Comparison of ENCODE assay signal across 27 cellular contexts in the genomic region with DNA sequence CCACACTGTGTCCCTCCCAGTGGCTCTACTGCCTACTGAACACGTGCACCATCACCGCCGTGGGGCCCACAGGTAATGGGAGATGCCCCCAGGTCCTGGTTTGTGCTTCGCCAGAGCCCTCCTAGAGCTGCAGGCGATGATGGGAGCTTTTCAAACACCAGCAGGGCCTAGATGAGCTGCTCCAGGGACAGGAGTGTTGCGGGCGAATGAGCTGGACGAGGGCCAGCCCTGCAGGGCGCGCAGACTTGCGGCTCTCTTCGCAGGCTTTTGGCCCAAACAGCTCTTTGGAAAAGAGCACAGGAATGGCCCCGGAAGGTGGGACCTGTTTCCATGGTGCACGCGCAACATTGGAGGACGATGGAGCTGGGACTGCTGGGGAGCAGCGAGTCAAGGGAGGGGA.
DNase-seq lines count a peak whose midpoint lies in the region; TF ChIP-seq lines count a peak whose summit lies in the region.
"Had no signal": no experiment of that assay in that cellular context is flagged by ENCODE, and none has a peak within 500 bp of the region (broad histone marks: within the 10 kb centered on the region; RNA-seq: fewer than 3 reads in every experiment).

No MANE protein-coding gene starts in this region.

- H3K9me3 Mint-ChIP-seq in chondrocyte (ENCODE audit: low read depth): no peaks in the 10 kb centered on the region
- H3K9me3 Mint-ChIP-seq: activated B cell treated with CpG ODN at 0.5 μM for 24 hours; CD8-positive, alpha-beta T cell had no signal

- no peak overlapping the region for H3K27ac ChIP-seq in breast epithelium
- H3K27ac ChIP-seq: A549, ascending aorta, HL-60, left lung had no signal

- H3K36me3 Mint-ChIP-seq in chondrocyte (ENCODE audit: low read depth): no peaks in the 10 kb centered on the region
- H3K36me3 Mint-ChIP-seq: CD8-positive, alpha-beta T cell had no signal

- TF ChIP-seq CTCF in breast epithelium (IDR thresholded peaks at IDR 0.05): no peak
- no peak for TF ChIP-seq CTCF in chondrocyte (IDR thresholded peaks at IDR 0.05)

- no peaks in the 10 kb centered on the region for H3K9me3 ChIP-seq in breast epithelium
- H3K9me3 ChIP-seq: ascending aorta, left lung had no signal

- H3K27ac Mint-ChIP-seq in chondrocyte (ENCODE audit: unreplicated experiment): no peak overlapping the region
- H3K27ac Mint-ChIP-seq: activated B cell treated with CpG ODN at 0.5 μM for 24 hours; CD8-positive, alpha-beta T cell had no signal

- no peak overlapping the region for H3K4me3 ChIP-seq in breast epithelium
- H3K4me3 ChIP-seq: A549, ascending aorta, left lung, smooth muscle cell had no signal

- intact Hi-C loops in breast epithelium (cut with DNase I; ENCODE audit: low total_unique reads): no loop called here

- H3K27me3 ChIP-seq in breast epithelium: no peaks in the 10 kb centered on the region
- H3K27me3 ChIP-seq: ascending aorta, left lung had no signal

- peaks cover 15% of the 10 kb centered on the region for H3K27me3 Mint-ChIP-seq in chondrocyte (ENCODE audit: low read depth)

- no peak for TF ChIP-seq POLR2A in breast epithelium (IDR thresholded peaks at IDR 0.05)

- H3K36me3 ChIP-seq in breast epithelium: no peaks in the 10 kb centered on the region
- H3K36me3 ChIP-seq: ascending aorta, left lung had no signal

- H3K4me3 Mint-ChIP-seq in chondrocyte (ENCODE audit: unreplicated experiment): no peak overlapping the region
- H3K4me3 Mint-ChIP-seq: activated B cell treated with CpG ODN at 0.5 μM for 24 hours; CD8-positive, alpha-beta T cell had no signal

- peak; percentile 16 for DNase-seq in NCI-H2196 (lab: John Stamatoyannopoulos, UW; ENCODE audit: unreplicated experiment)
- no peak for DNase-seq in NCI-H2196 treated with DMSO at 0.1 percent for 48 hours (lab: John Stamatoyannopoulos, UW; ENCODE audit: unreplicated experiment)
- DNase-seq in NCI-H1105 (lab: John Stamatoyannopoulos, UW): peak; percentile 42
- peak; percentile 24 for DNase-seq in NCI-H69 (lab: John Stamatoyannopoulos, UW)
- peak; percentile 37 for DNase-seq in renal cortical epithelial cell (ENCODE audit: low read depth)
- no peak for DNase-seq in midbrain (lab: John Stamatoyannopoulos, UW)
- no peak for DNase-seq in breast epithelium (ENCODE audit: low spot score in 2 of 2)
- no peak for DNase-seq in chondrocyte (ENCODE audit: low spot score)
- DNase-seq: activated B cell treated with CpG ODN at 0.5 μM for 24 hours; activated CD4-positive, alpha-beta T cell treated with anti-CD3 and anti-CD28 coated beads, Interleukin-2, amount 50 U/mL, for 48 hours; activated T-cell treated with anti-CD3 and anti-CD28 coated beads, Interleukin-2, amount 50 U/mL, for 48 hours; caudate nucleus; CD8-positive, alpha-beta T cell; cortex of kidney; effector memory CD4-positive, alpha-beta T cell; KG1; left lung; mesendoderm; NCI-H1417; NCI-H2107; NCI-H526 treated with DMSO at 0.1 percent for 48 hours; right cardiac atrium; stimulated activated naive CD8-positive, alpha-beta T cell treated with anti-CD3 and anti-CD28 coated beads, Interleukin-15, Interleukin-2, amounts not matched to agents 100 U/mL and 50 U/mL, for 24 hours had no signal

- H3K4me1 Mint-ChIP-seq in chondrocyte (ENCODE audit: low read depth): peaks cover 12% of the 10 kb centered on the region
- H3K4me1 Mint-ChIP-seq: activated B cell treated with CpG ODN at 0.5 μM for 24 hours had no signal

- H3K4me1 ChIP-seq in breast epithelium: no peaks in the 10 kb centered on the region
- H3K4me1 ChIP-seq: A549, ascending aorta, left lung had no signal

Comparison
In these comparisons a context has a peak if more than half of its experiments do, and no peak if none do; other contexts are left out.
1. DNase-seq: peak in NCI-H2196 (single experiment), NCI-H1105 (single experiment), NCI-H69 (single experiment) and renal cortical epithelial cell (single experiment); none in NCI-H2196 treated with DMSO at 0.1 percent for 48 hours (single experiment), midbrain (single experiment), breast epithelium (0 of 2) and chondrocyte (single experiment).